19 cellular contexts compared by ENCODE assay signal in the genomic region with DNA sequence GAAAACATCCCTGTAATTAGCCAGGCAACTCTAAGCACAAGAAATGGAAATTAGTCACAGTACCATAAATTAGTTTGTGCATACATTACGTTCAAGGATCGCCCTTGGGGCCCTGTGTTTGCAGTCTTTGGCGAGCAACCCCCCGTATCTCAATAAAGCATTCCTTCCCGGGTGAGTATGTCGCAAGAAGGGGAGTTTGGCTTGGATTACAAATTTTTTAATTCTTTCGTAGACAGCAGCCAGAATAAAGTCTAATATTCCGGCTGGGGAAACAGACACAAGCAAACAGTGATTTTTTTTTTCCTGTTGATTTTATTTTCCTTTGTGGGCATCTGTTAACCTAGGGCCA.
DNase-seq lines count a peak whose midpoint lies in the region; ATAC-seq and TF ChIP-seq lines count a peak whose summit lies in the region.
"Had no signal": no experiment of that assay in that cellular context is flagged by ENCODE, and none has a peak within 500 bp of the region (broad histone marks: within the 10 kb centered on the region; RNA-seq: fewer than 3 reads in every experiment).

No MANE protein-coding gene starts in this region.

- no peak overlapping the region for H3K4me2 ChIP-seq in mesenchymal stem cell (ENCODE audit: low read length, poor library complexity, severe bottlenecking)
- H3K4me2 ChIP-seq: BLaER1 had no signal

- no peak overlapping the region for H3K23ac ChIP-seq in mesenchymal stem cell (ENCODE audit: low read length in 2 of 2)

- no peak overlapping the region for H3K4ac ChIP-seq in mesenchymal stem cell (ENCODE audit: low read depth in 1 of 2, low read length in 2 of 2)

- TF ChIP-seq CTCF in right atrium auricular region (IDR thresholded peaks at IDR 0.05) (no peak), suprapubic skin (IDR thresholded peaks at IDR 0.05) (no peak)

- no peak for TF ChIP-seq POLR2A in suprapubic skin (IDR thresholded peaks at IDR 0.05)

- no peak overlapping the region for H2AFZ ChIP-seq in mesenchymal stem cell (ENCODE audit: low read depth, low read length)

- no peak for TF ChIP-seq EP300 in suprapubic skin (IDR thresholded peaks at IDR 0.05)

- no peaks in the 10 kb centered on the region for H3K9me3 ChIP-seq in right atrium auricular region
- H3K9me3 ChIP-seq in adipocyte (ENCODE audit: control insufficient read depth, low read length), result no peaks in the 10 kb centered on the region
- H3K9me3 ChIP-seq in mesenchymal stem cell (ENCODE audit: control insufficient read depth, low read length), result no peaks in the 10 kb centered on the region
- no peaks in the 10 kb centered on the region for H3K9me3 ChIP-seq in suprapubic skin

- H3K27me3 ChIP-seq in right atrium auricular region (no peaks in the 10 kb centered on the region), adipocyte (replicated peaks; ENCODE audit: control insufficient read depth, insufficient read depth, low read length) (peaks cover 37% of the 10 kb centered on the region), mesenchymal stem cell (ENCODE audit: control insufficient read depth in 1 of 2, insufficient read depth in 1 of 2, low read length in 2 of 2) (peaks cover 0 to 41% of the 10 kb centered on the region in 2 experiments), suprapubic skin (peaks cover 39% of the 10 kb centered on the region)
- H3K27me3 ChIP-seq: BLaER1 had no signal

- H3K36me3 Mint-ChIP-seq in activated T-cell treated with anti-CD3 and anti-CD28 coated beads, Interleukin-2, amount 50 U/mL, for 72 hours (ENCODE audit: insufficient read depth in 2 of 2), result no peaks in the 10 kb centered on the region
- H3K36me3 Mint-ChIP-seq: CD8-positive, alpha-beta memory T cell; IgD-negative memory B cell had no signal

- H3K27ac ChIP-seq in right atrium auricular region, result no peak overlapping the region
- no peak overlapping the region for H3K27ac ChIP-seq in mesenchymal stem cell (ENCODE audit: low read length, poor library complexity, severe bottlenecking)
- H3K27ac ChIP-seq in suprapubic skin, result no peak overlapping the region
- H3K27ac ChIP-seq: BLaER1 had no signal

- H3K9me3 Mint-ChIP-seq in activated T-cell treated with anti-CD3 and anti-CD28 coated beads, Interleukin-2, amount 50 U/mL, for 72 hours, result no peaks in the 10 kb centered on the region
- H3K9me3 Mint-ChIP-seq: CD8-positive, alpha-beta memory T cell had no signal

- no peaks in the 10 kb centered on the region for H3K4me1 ChIP-seq in right atrium auricular region
- H3K4me1 ChIP-seq in adipocyte (ENCODE audit: control insufficient read depth, insufficient read depth, low read length), result peaks cover 14% of the 10 kb centered on the region
- H3K4me1 ChIP-seq in mesenchymal stem cell (ENCODE audit: control insufficient read depth, insufficient read depth, low read depth, low read length), result no peaks in the 10 kb centered on the region
- peaks cover 7% of the 10 kb centered on the region for H3K4me1 ChIP-seq in suprapubic skin

- no peaks in the 10 kb centered on the region for H3K4me1 Mint-ChIP-seq in activated T-cell treated with anti-CD3 and anti-CD28 coated beads, Interleukin-2, amount 50 U/mL, for 72 hours (ENCODE audit: low read depth)
- H3K4me1 Mint-ChIP-seq: CD8-positive, alpha-beta memory T cell; IgD-negative memory B cell had no signal

- no peak overlapping the region for H2BK5ac ChIP-seq in mesenchymal stem cell (ENCODE audit: low read depth, low read length, poor library complexity, severe bottlenecking)

- H2AK5ac ChIP-seq in mesenchymal stem cell (ENCODE audit: low read length, severe bottlenecking), result no peak overlapping the region

- H3K36me3 ChIP-seq in right atrium auricular region (no peaks in the 10 kb centered on the region), adipocyte (ENCODE audit: control insufficient read depth, insufficient read depth, low read length, severe bottlenecking) (no peaks in the 10 kb centered on the region), mesenchymal stem cell (ENCODE audit: control insufficient read depth in 1 of 2, insufficient read depth in 2 of 2, low read depth in 1 of 2, low read length in 2 of 2) (no peaks in the 10 kb centered on the region), suprapubic skin (no peaks in the 10 kb centered on the region)
- H3K36me3 ChIP-seq: BLaER1 had no signal

- no peak for DNase-seq in Right ventricle myocardium superior
- no peak for DNase-seq in right atrium auricular region (ENCODE audit: low spot score)
- peak; percentile 33 for DNase-seq in adipocyte (ENCODE audit: low read depth)
- no peak for DNase-seq in mesenchymal stem cell
- DNase-seq in suprapubic skin (ENCODE audit: low spot score in 2 of 2), result no peak
- DNase-seq in superior temporal gyrus (ENCODE audit: extremely low spot score), result no peak
- DNase-seq in activated CD4-positive, alpha-beta T cell treated with anti-CD3 and anti-CD28 coated beads for 48 hours, result no peak
- DNase-seq in activated T-cell treated with anti-CD3 and anti-CD28 coated beads, Interleukin-2, amount 50 U/mL, for 72 hours, result no peak
- DNase-seq: 8988T; CD8-positive, alpha-beta memory T cell; DND-41; GDM1; NCI-H1105; NCI-H1694; NCI-H2107; NCI-H226; NCI-H524 treated with DMSO at 0.1 percent for 48 hours had no signal

- WGBS in mesenchymal stem cell, result 90% methylated on average over 8 of the region's 8 CpGs
- WGBS in suprapubic skin, result 14% methylated on average over 8 of the region's 8 CpGs

- no peak overlapping the region for H3K4me3 ChIP-seq in right atrium auricular region
- peak overlapping the region; percentile 63 for H3K4me3 ChIP-seq in adipocyte (ENCODE audit: low read length)
- peak overlapping the region in 1 of 2 experiments; percentile 56 for H3K4me3 ChIP-seq in mesenchymal stem cell (ENCODE audit: insufficient read depth in 1 of 2, low read depth in 1 of 2, low read length in 2 of 2)
- peak overlapping the region; percentile 9 for H3K4me3 ChIP-seq in suprapubic skin
- H3K4me3 ChIP-seq: BLaER1 had no signal

- no peak overlapping the region for H4K8ac ChIP-seq in mesenchymal stem cell (ENCODE audit: low read length)

- H3K18ac ChIP-seq in mesenchymal stem cell (ENCODE audit: low read depth in 1 of 2, low read length in 2 of 2), result no peak overlapping the region

- no peak overlapping the region for H2BK120ac ChIP-seq in mesenchymal stem cell (ENCODE audit: low read depth, low read length)

- H4K91ac ChIP-seq in mesenchymal stem cell (ENCODE audit: low read length), result no peak overlapping the region

- ATAC-seq in Right ventricle myocardium superior (ENCODE audit: poor library complexity), result peak; percentile 76
- no peak for ATAC-seq in activated T-cell treated with anti-CD3 and anti-CD28 coated beads, Interleukin-2, amount 50 U/mL, for 72 hours (replicated peaks in 1 of 2)

- H3K9ac ChIP-seq in adipocyte (ENCODE audit: low read length) (no peak overlapping the region), mesenchymal stem cell (ENCODE audit: low read length) (peak overlapping the region; percentile 18)
- H3K9ac ChIP-seq: BLaER1 had no signal

- no peak overlapping the region for H3K14ac ChIP-seq in mesenchymal stem cell (ENCODE audit: low read length in 2 of 2)

- no peaks in the 10 kb centered on the region for H3K79me1 ChIP-seq in mesenchymal stem cell (replicated peaks; ENCODE audit: low read length, poor library complexity, severe bottlenecking)

- H2BK12ac ChIP-seq in mesenchymal stem cell (ENCODE audit: low read length in 2 of 2), result no peak overlapping the region

- H3K4me3 Mint-ChIP-seq in activated T-cell treated with anti-CD3 and anti-CD28 coated beads, Interleukin-2, amount 50 U/mL, for 72 hours, result no peak overlapping the region
- H3K4me3 Mint-ChIP-seq: CD8-positive, alpha-beta memory T cell; IgD-negative memory B cell had no signal

- H3K27ac Mint-ChIP-seq in activated T-cell treated with anti-CD3 and anti-CD28 coated beads, Interleukin-2, amount 50 U/mL, for 72 hours, result no peak overlapping the region
- H3K27ac Mint-ChIP-seq: CD8-positive, alpha-beta memory T cell; IgD-negative memory B cell had no signal

- H3K27me3 Mint-ChIP-seq in activated T-cell treated with anti-CD3 and anti-CD28 coated beads, Interleukin-2, amount 50 U/mL, for 72 hours (ENCODE audit: low read depth), result peaks cover 49% of the 10 kb centered on the region

- H2BK15ac ChIP-seq in mesenchymal stem cell (ENCODE audit: low read depth, poor library complexity, severe bottlenecking), result no peak overlapping the region

- intact Hi-C loops in Right ventricle myocardium superior (cut with DNase I), result no loop called here

Comparison
In these comparisons a context has a peak if more than half of its experiments do, and no peak if none do; other contexts are left out.
1. H3K4me3 ChIP-seq: peak in adipocyte (single experiment) and suprapubic skin (single experiment); none in right atrium auricular region (0 of 2).